Comparison of ENCODE assay signal across 20 cellular contexts in the genomic region with DNA sequence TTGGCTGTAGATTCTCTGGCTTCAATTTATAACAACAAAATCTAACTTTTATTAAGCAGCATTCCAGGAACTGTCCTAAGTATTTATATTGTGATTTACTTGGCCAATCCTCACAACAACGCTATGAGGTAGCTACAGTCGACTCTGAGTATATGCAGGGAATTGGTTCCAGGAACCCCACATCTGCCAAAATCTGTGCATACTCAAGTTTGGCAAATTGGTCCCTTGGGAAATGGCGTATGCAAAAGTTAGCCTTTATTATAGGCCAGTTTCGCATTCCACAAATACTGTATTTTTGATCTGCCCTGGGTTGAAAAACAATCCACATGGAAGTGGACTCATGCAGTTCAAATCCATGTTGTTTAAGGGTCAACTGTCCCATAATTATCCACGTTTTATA. TPM values are rescaled to one million over a fixed set of nuclear protein-coding genes. Genes with fewer than 3 reads are reported as not detected.
A peak's percentile ranks its signal among the peaks of the same experiment; 100 is the strongest.
DNase-seq lines count a peak whose midpoint lies in the region; ATAC-seq, FAIRE-seq and TF ChIP-seq lines count a peak whose summit lies in the region.
"Had no signal": no experiment of that assay in that cellular context is flagged by ENCODE, and none has a peak within 500 bp of the region (broad histone marks: within the 10 kb centered on the region; RNA-seq: fewer than 3 reads in every experiment).

No MANE protein-coding gene starts in this region.

- FAIRE-seq in endometrium (lab: Jason Lieb, UNC), result peak; percentile 80
- FAIRE-seq: G401.6, GM12892 had no signal

- H3K79me2 ChIP-seq in smooth muscle cell (ENCODE audit: low read depth), result no peaks in the 10 kb centered on the region

- no peak for ATAC-seq in GM19035 (IDR thresholded peaks at IDR 0.05; ENCODE audit: unreplicated experiment)
- ATAC-seq: Panc1 had no signal

- peaks cover 37% of the 10 kb centered on the region for H3K4me1 Mint-ChIP-seq in HFFc6 (ENCODE audit: low read depth)

- H3K27ac Mint-ChIP-seq in HFFc6, result no peak overlapping the region

- no peak overlapping the region for H3K4me3 Mint-ChIP-seq in HFFc6

- no peak overlapping the region for H3K9ac ChIP-seq in smooth muscle cell (ENCODE audit: low read depth)
- H3K9ac ChIP-seq: KMS-11 had no signal

- H4K20me1 ChIP-seq in smooth muscle cell (ENCODE audit: low read depth), result no peaks in the 10 kb centered on the region

- 0 out of 2 replicates have a peak, but pooled peaks cover 2% of the 10 kb centered on the region for H3K27me3 Mint-ChIP-seq in HFFc6 (ENCODE audit: insufficient read depth)

- TF ChIP-seq CTCF in smooth muscle cell (IDR thresholded peaks at IDR 0.05; ENCODE audit: borderline replicate concordance, insufficient read depth, poor library complexity, severe bottlenecking), result no peak
- no peak for TF ChIP-seq CTCF in HFFc6 (IDR thresholded peaks at IDR 0.05)

- H3K27ac ChIP-seq in smooth muscle cell (ENCODE audit: low read depth), result no peak overlapping the region
- H3K27ac ChIP-seq: 22Rv1, KMS-11 had no signal

- H3K4me1 ChIP-seq in smooth muscle cell (ENCODE audit: low read depth), result peaks cover under 1% of the 10 kb centered on the region
- H3K4me1 ChIP-seq: Caco-2 had no signal

- DNase-seq in DMS 273 (lab: John Stamatoyannopoulos, UW; ENCODE audit: unreplicated experiment), result peak; percentile 63
- no peak for DNase-seq in DMS 273 treated with DMSO at 0.1 percent for 48 hours (lab: John Stamatoyannopoulos, UW)
- peak; percentile 9 for DNase-seq in hepatic stellate cell (ENCODE audit: low spot score)
- no peak for DNase-seq in AML-193 (lab: John Stamatoyannopoulos, UW)
- no peak for DNase-seq in smooth muscle cell (lab: John Stamatoyannopoulos, UW; ENCODE audit: unreplicated experiment)
- no peak for DNase-seq in HFFc6
- DNase-seq: Caco-2, DMS79, MM.1S, NCI-H1105, NCI-H1694 treated with DMSO at 0.1 percent for 48 hours, NCI-H2171, Right ventricle myocardium superior had no signal

- no peaks in the 10 kb centered on the region for H3K36me3 ChIP-seq in smooth muscle cell (ENCODE audit: low read depth)

- H3K36me3 Mint-ChIP-seq in HFFc6 (ENCODE audit: low read depth), result no peaks in the 10 kb centered on the region

- no peak overlapping the region for H3K4me2 ChIP-seq in smooth muscle cell
- H3K4me2 ChIP-seq: KMS-11 had no signal

- H3K9me3 Mint-ChIP-seq in HFFc6, result no peaks in the 10 kb centered on the region

- no peaks in the 10 kb centered on the region for H3K9me3 ChIP-seq in smooth muscle cell (replicated peaks; ENCODE audit: low read depth)
- H3K9me3 ChIP-seq: Caco-2 had no signal

- no peaks in the 10 kb centered on the region for H3K27me3 ChIP-seq in smooth muscle cell (ENCODE audit: low read depth)

- no peak overlapping the region for H2AFZ ChIP-seq in smooth muscle cell (ENCODE audit: low read depth)

- H3F3A ChIP-seq in smooth muscle cell (ENCODE audit: low read depth), result no peaks in the 10 kb centered on the region

- 92% methylated on average over 5 of the region's 5 CpGs for WGBS in smooth muscle cell (ENCODE audit: low lambda C conversion rate)

- H3K4me3 ChIP-seq in smooth muscle cell, result no peak overlapping the region

RNA-seq across cellular contexts. Expression of a gene that starts 53.9 kb away (rescaled TPM):
- 29.0 and 29.2 TPM in 2 replicates for total RNA-seq in smooth muscle cell
- 10.7 and 21.7 TPM in 2 replicates for polyA plus RNA-seq in smooth muscle cell
- total RNA-seq in HFFc6 (2021; fragmentation: NEBNext Ultra II Directional; extraction: Animal tissue kit (Norgen Biotek cat#: 25700)), result 10 to 100 TPM; 13.3 to 20.9 (median 18.6) TPM

Comparison
In these comparisons a context has a peak if more than half of its experiments do, and no peak if none do; other contexts are left out.
1. DNase-seq: peak in DMS 273 (single experiment) and hepatic stellate cell (single experiment); none in DMS 273 treated with DMSO at 0.1 percent for 48 hours (single experiment), AML-193 (0 of 2), smooth muscle cell (single experiment) and HFFc6 (single experiment).